25 cellular contexts compared by ENCODE assay signal in the genomic region with DNA sequence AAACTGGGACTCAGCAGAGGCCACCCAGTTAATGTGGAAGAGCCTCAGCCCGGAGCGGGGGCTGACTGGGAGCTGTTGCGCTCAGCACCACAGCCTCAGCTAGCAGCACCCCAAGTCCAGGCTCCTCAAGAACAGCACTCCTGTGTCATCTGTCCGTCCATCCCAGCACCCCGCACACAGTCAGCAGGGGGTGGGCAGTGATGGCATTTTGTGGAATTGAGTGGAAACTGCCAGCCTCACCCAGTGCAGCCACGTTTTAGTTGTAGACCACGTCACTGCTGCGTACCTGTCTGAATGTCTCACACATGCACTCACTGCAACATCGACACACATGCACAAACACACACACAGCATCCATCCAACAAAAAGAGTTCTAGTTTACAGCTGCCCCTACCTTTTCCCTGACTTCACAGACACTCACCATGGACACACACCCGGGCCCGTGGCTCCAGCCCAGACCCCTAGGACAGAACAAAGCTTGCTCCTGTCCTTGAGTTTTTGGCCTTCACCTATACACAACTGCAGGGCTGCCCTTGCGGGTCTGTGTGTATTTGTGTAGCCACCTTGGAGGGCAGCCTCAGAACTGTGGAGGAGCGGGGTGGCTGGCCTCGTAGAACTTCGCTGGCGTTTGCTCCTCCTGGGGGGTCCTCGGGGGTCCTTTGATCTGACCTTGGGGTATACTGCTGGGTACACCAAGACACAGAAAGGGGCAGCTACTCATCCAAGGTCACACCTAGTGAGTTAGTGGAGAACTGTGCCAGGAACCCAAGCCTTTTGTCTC. TPM values are rescaled to one million over a fixed set of nuclear protein-coding genes. Genes with fewer than 3 reads are reported as not detected.
DNase-seq lines count a peak whose midpoint lies in the region; ATAC-seq and TF ChIP-seq lines count a peak whose summit lies in the region.
"Had no signal": no experiment of that assay in that cellular context is flagged by ENCODE, and none has a peak within 500 bp of the region (broad histone marks: within the 10 kb centered on the region; RNA-seq: fewer than 3 reads in every experiment).

No MANE protein-coding gene starts in this region.

- intact Hi-C loops in esophagus muscularis mucosa (cut with DNase I) (no loop called here), transverse colon (cut with DNase I; ENCODE audit: low total_unique reads) (no loop called here), spleen (cut with DNase I; ENCODE audit: low total_unique reads) (no loop called here)

- H3K27ac Mint-ChIP-seq in neural crest cell (ENCODE audit: unreplicated experiment) = peak overlapping the region; percentile 50
- H3K27ac Mint-ChIP-seq: CD8-positive, alpha-beta memory T cell had no signal

- in situ Hi-C loops in transverse colon (cut with MboI; ENCODE audit: low pct_ligation_motif_present in 1 of 4, low pct_unique_long_range_greater_than_20kb in 1 of 4, low sequenced_read_pairs in 3 of 4) = no loop called here

- no peak for ATAC-seq in GM19467 (IDR thresholded peaks at IDR 0.05; ENCODE audit: unreplicated experiment)
- ATAC-seq: HCT116, K562 had no signal

- H3K4me1 ChIP-seq in HEK293 (ENCODE audit: control insufficient read depth, insufficient read depth, low read length) (no peaks in the 10 kb centered on the region), esophagus muscularis mucosa (peaks cover 17 to 93% (median 87%) of the 10 kb centered on the region in 4 donors), transverse colon (peaks cover 8 to 27% (median 14%) of the 10 kb centered on the region in 4 donors), spleen (peaks cover 0 to 15% (median 6%) of the 10 kb centered on the region in 6 donors)

- H3K36me3 ChIP-seq in HEK293 (ENCODE audit: control insufficient read depth in 2 of 2, insufficient read depth in 1 of 2, low read length in 2 of 2) = no peaks in the 10 kb centered on the region
- no peaks in the 10 kb centered on the region for H3K36me3 ChIP-seq in esophagus muscularis mucosa
- H3K36me3 ChIP-seq in transverse colon = no peaks in the 10 kb centered on the region
- H3K36me3 ChIP-seq in spleen = no peaks in the 10 kb centered on the region

- TF ChIP-seq EP300 in esophagus muscularis mucosa (IDR thresholded peaks at IDR 0.05) (no peak), transverse colon (IDR thresholded peaks at IDR 0.05; ENCODE audit: low read depth) (no peak)

- POLR2A ChIA-PET in HEK293 (lab: Yijun Ruan, JAX) = no interaction called here

- CTCF ChIA-PET in HEK293 (lab: Yijun Ruan, JAX) = interaction anchor here (0.6 to 3.6 kb wide), 3 partner anchors 14 to 680 kb away, joined by 3 to 15 read pairs (median 6); no protein-coding TSS in a partner anchor

- no peaks in the 10 kb centered on the region for H3K36me3 Mint-ChIP-seq in neural crest cell (ENCODE audit: low read depth)

- no peak overlapping the region for H3K27ac ChIP-seq in HEK293 (ENCODE audit: extremely low read depth, low read depth, low read length)
- peak overlapping the region; percentile 60 to 91 (median 88) for H3K27ac ChIP-seq in esophagus muscularis mucosa (replicated peaks in 1 of 4)
- peak overlapping the region in 3 of 4 donors; percentile 41 to 87 (median 58) for H3K27ac ChIP-seq in transverse colon
- H3K27ac ChIP-seq in spleen = no peak overlapping the region
- H3K27ac ChIP-seq: C4-2B had no signal

- DNase-seq in esophagus muscularis mucosa (ENCODE audit: extremely low spot score) (no peak), neural crest cell (ENCODE audit: low read depth, low spot score) (no peak), transverse colon (no peak), germinal center (ENCODE audit: low spot score) (no peak), spleen (no peak)
- DNase-seq: CD8-positive, alpha-beta memory T cell; DMS 273 treated with DMSO at 0.1 percent for 48 hours; DMS79; EL; GDM1; Kasumi-1; NCI-H1092 treated with DMSO at 0.1 percent for 48 hours; NCI-H1436; NCI-H187; NCI-H2081 treated with DMSO at 0.1 percent for 48 hours; NCI-H2171 treated with DMSO at 0.1 percent for 48 hours; NCI-H345; NCI-H510A treated with DMSO at 0.1 percent for 48 hours; SK-N-SH had no signal

- H3K4me3 Mint-ChIP-seq in neural crest cell = peak overlapping the region; percentile 41
- H3K4me3 Mint-ChIP-seq: CD8-positive, alpha-beta memory T cell had no signal

- TF ChIP-seq POLR2A in esophagus muscularis mucosa (IDR thresholded peaks at IDR 0.05; ENCODE audit: low read depth) = no peak
- no peak for TF ChIP-seq POLR2A in transverse colon (IDR thresholded peaks at IDR 0.05)
- TF ChIP-seq POLR2A in spleen (IDR thresholded peaks at IDR 0.05) = no peak

- H3K9me3 ChIP-seq in HEK293 (ENCODE audit: control insufficient read depth, insufficient read depth, low read depth, low read length) = no peaks in the 10 kb centered on the region
- no peaks in the 10 kb centered on the region for H3K9me3 ChIP-seq in esophagus muscularis mucosa
- H3K9me3 ChIP-seq in transverse colon = no peaks in the 10 kb centered on the region
- H3K9me3 ChIP-seq in spleen = no peaks in the 10 kb centered on the region
- H3K9me3 ChIP-seq: SK-N-SH had no signal

- WGBS in esophagus muscularis mucosa = 82% methylated on average over 8 of the region's 17 CpGs
- WGBS in transverse colon (ENCODE audit: low coverage in 1 of 2), 2 donors = 72 to 88% methylated on average over 3 to 17 of the region's 17 CpGs
- WGBS in spleen, 5 donors = 83 to 92% (median 90%) methylated on average over 11 to 17 of the region's 17 CpGs

- no peaks in the 10 kb centered on the region for H3K27me3 ChIP-seq in esophagus muscularis mucosa
- H3K27me3 ChIP-seq in transverse colon = no peaks in the 10 kb centered on the region
- peaks cover 0 to 27% (median 14%) of the 10 kb centered on the region in 7 donors for H3K27me3 ChIP-seq in spleen (replicated peaks in 1 of 7)

- peaks cover 21% of the 10 kb centered on the region for H3K4me1 Mint-ChIP-seq in neural crest cell

- H3K27me3 Mint-ChIP-seq in neural crest cell (ENCODE audit: low read depth) = peaks cover 10% of the 10 kb centered on the region

- H3K9me3 Mint-ChIP-seq in neural crest cell = no peaks in the 10 kb centered on the region
- H3K9me3 Mint-ChIP-seq: CD8-positive, alpha-beta memory T cell had no signal

- H3K4me3 ChIP-seq in HEK293 (ENCODE audit: low read depth, low read length) (no peak overlapping the region), esophagus muscularis mucosa (no peak overlapping the region), transverse colon (no peak overlapping the region), spleen (no peak overlapping the region)
- H3K4me3 ChIP-seq: K562 had no signal

- TF ChIP-seq CTCF in HEK293 (tag by site-specific recombination; IDR thresholded peaks at IDR 0.05) = no peak
- no peak for TF ChIP-seq CTCF in esophagus muscularis mucosa (IDR thresholded peaks at IDR 0.05)
- TF ChIP-seq CTCF in neural crest cell (conservative IDR thresholded peaks at IDR 0.05) = no peak
- no peak for TF ChIP-seq CTCF in transverse colon (IDR thresholded peaks at IDR 0.05)
- TF ChIP-seq CTCF in spleen (IDR thresholded peaks at IDR 0.05 in 8 of 11, conservative IDR thresholded peaks at IDR 0.05 in 3 of 11) = no peak

TF ChIP-seq in HEK293, 187 proteins besides CTCF, POLR2A, EP300 and RAD21:
- TF ChIP-seq ZSCAN18 (tag by site-specific recombination; IDR thresholded peaks at IDR 0.05) = no peak
- TF ChIP-seq ZNF626 (tag by site-specific recombination; IDR thresholded peaks at IDR 0.05) = no peak
- peak; percentile 84 for TF ChIP-seq ZNF157 (tag by site-specific recombination; IDR thresholded peaks at IDR 0.05)
- TF ChIP-seq ZNF37A (tag by site-specific recombination; IDR thresholded peaks at IDR 0.05) = no peak

RNA-seq across cellular contexts. Expression of gene KCNQ4, which starts 5.2 kb away (rescaled TPM):
- total RNA-seq in esophagus muscularis mucosa (10 to 100 TPM in 3 of 4 donors, 1 to 10 TPM in 1; 9.3 to 22.0 (median 17.1) TPM), neural crest cell (0.89 and 0.91 TPM in 2 replicates), transverse colon (10 to 100 TPM in 1 of 4 donors, 1 to 10 TPM in 3; 3.1 to 33.7 (median 3.6) TPM), spleen (under 1 TPM; 0.14 to 0.54 (median 0.26) TPM)
- under 1 TPM; 0.09 to 0.28 (median 0.19) TPM for polyA plus RNA-seq in spleen
- total RNA-seq: M059J had no signal
- polyA plus RNA-seq: CD8-positive, alpha-beta memory T cell had no signal

Comparison
In these comparisons a context has a peak if more than half of its experiments do, and no peak if none do; other contexts are left out.
1. H3K27ac ChIP-seq: peak in esophagus muscularis mucosa (4 of 4) and transverse colon (3 of 4); none in HEK293 (single experiment) and spleen (0 of 8).